ENCODE assay signal across 9 cellular contexts in the genomic region with DNA sequence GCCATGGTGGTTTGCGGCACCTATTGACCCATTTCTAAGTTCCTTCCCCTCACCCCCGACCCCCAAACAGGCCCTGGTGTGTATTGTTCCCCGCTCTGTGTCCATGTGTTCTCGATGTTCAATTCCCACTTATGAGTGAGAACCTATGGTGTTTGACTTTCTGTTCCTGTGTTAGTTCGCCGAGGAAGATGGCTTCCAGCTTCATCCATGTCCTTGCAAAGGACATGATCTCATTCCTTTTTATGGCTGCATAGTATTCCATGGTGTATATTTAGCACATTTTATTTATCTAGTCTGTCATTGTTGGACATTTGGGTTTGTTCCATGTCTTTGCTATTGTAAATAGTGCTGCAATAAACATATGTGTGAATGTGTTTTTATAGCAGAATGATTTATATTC.
"Had no signal": no experiment of that assay in that cellular context is flagged by ENCODE, and none has a peak within 500 bp of the region (broad histone marks: within the 10 kb centered on the region; RNA-seq: fewer than 3 reads in every experiment).

No MANE protein-coding gene starts in this region.

- H3K9me3 Mint-ChIP-seq: HFFc6 had no signal

- H3K27ac Mint-ChIP-seq: HFFc6 had no signal

- H3K4me3 Mint-ChIP-seq: HFFc6 had no signal

- DNase-seq: GM23248, GOT3, H7, HCEC 1CT, HFFc6, IMR-90, KG1 had no signal

- H3K9ac ChIP-seq: GM23248 had no signal

- ATAC-seq: HepG2 had no signal

- H2AFZ ChIP-seq: GM23248 had no signal

- H3K27ac ChIP-seq: GM23248, HL-60 had no signal
